ENCODE assay signal across 1 cellular context in genomic region chr14:24040692-24041091, GRCh38.
A peak's percentile ranks its signal among the peaks of the same experiment; 100 is the strongest.
TF ChIP-seq lines count a peak whose summit lies in the region.

No MANE protein-coding gene starts in this region.

TF ChIP-seq in HepG2, 621 proteins besides CTCF, POLR2A, EP300 and RAD21:
- TF ChIP-seq TAF1 (CRISPR knock-in tag; IDR thresholded peaks at IDR 0.05): no peak
- no peak for TF ChIP-seq SCMH1 (CRISPR knock-in tag; IDR thresholded peaks at IDR 0.05; ENCODE audit: borderline replicate concordance)
- TF ChIP-seq LCORL (IDR thresholded peaks at IDR 0.05): peak; percentile 97
- no peak for TF ChIP-seq LCORL (CRISPR knock-in tag; IDR thresholded peaks at IDR 0.05)
- TF ChIP-seq TFDP2 (CRISPR knock-in tag; IDR thresholded peaks at IDR 0.05): no peak
